ENCODE assay signal across 9 cellular contexts in the genomic region with DNA sequence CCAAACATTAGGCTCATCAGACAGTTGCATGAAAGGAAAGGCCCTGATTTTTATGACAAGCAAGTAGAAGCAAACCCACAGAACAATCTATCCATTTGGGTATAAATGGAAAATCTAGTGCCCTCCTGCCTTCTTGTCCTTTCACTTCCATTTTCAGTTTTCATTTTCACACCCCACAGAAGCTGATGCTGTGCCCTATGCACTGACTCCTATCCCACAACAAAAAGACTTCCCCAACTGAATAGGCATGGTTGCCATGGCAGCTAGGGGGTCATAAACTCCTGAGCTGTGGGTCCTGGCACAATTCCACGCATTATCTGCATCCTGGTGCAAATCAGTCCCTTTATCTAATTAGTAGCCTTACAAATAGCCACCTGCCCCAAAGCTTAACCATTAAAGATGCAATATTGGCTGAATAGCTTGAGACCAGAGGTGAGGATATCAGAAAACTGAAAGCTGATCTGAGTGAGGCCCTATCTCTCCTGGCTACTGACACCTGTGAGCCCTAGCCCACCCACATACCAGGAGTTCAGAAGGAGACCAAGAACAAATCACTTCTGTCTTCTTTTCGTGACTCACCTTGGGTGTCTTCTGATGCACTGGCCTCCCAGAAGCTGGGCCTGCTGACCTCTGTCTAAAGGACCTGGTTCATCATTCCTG. TPM values are rescaled to one million over a fixed set of nuclear protein-coding genes. Genes with fewer than 3 reads are reported as not detected.
DNase-seq lines count a peak whose midpoint lies in the region; ATAC-seq and TF ChIP-seq lines count a peak whose summit lies in the region.
"Had no signal": no experiment of that assay in that cellular context is flagged by ENCODE, and none has a peak within 500 bp of the region (broad histone marks: within the 10 kb centered on the region; RNA-seq: fewer than 3 reads in every experiment).

No MANE protein-coding gene starts in this region.

- DNase-seq in mesendoderm (no peak), gastrocnemius medialis (no peak), DMS79 treated with DMSO at 0.1 percent for 48 hours (lab: John Stamatoyannopoulos, UW) (no peak)
- DNase-seq in CD8-positive, alpha-beta T cell = no peak
- DNase-seq: foreskin fibroblast, T-helper 17 cell had no signal

- H3K79me2 ChIP-seq in mesendoderm (ENCODE audit: control insufficient read depth, insufficient read depth, low read length) = no peaks in the 10 kb centered on the region

- no peak overlapping the region for H3K4ac ChIP-seq in mesendoderm (ENCODE audit: low read depth, low read length)

- H3K4me1 ChIP-seq in mesendoderm (ENCODE audit: control insufficient read depth, low read depth, low read length) (no peaks in the 10 kb centered on the region), gastrocnemius medialis (no peaks in the 10 kb centered on the region)
- H3K4me1 ChIP-seq in CD8-positive, alpha-beta T cell (ENCODE audit: insufficient read depth, low read length) = no peaks in the 10 kb centered on the region

- no peak overlapping the region for H3K27ac Mint-ChIP-seq in CD8-positive, alpha-beta T cell
- H3K27ac Mint-ChIP-seq: T-helper 17 cell had no signal

- H3K4me3 Mint-ChIP-seq in CD8-positive, alpha-beta T cell = no peak overlapping the region
- H3K4me3 Mint-ChIP-seq: T-helper 17 cell had no signal

- peaks cover 6% of the 10 kb centered on the region for H3K27me3 Mint-ChIP-seq in CD8-positive, alpha-beta T cell (ENCODE audit: low read depth)
- H3K27me3 Mint-ChIP-seq: T-helper 17 cell had no signal

- no peaks in the 10 kb centered on the region for H3K27me3 ChIP-seq in mesendoderm (ENCODE audit: insufficient read depth, low read length, poor library complexity)
- no peaks in the 10 kb centered on the region for H3K27me3 ChIP-seq in gastrocnemius medialis
- no peaks in the 10 kb centered on the region for H3K27me3 ChIP-seq in CD8-positive, alpha-beta T cell (ENCODE audit: insufficient read depth, low read length)

- H3K79me1 ChIP-seq in mesendoderm (ENCODE audit: low read length) = no peaks in the 10 kb centered on the region

- H3K18ac ChIP-seq in mesendoderm (ENCODE audit: low read length) = no peak overlapping the region

- H3K9ac ChIP-seq in mesendoderm (ENCODE audit: low read length) = no peak overlapping the region

- ATAC-seq in GM18909 (IDR thresholded peaks at IDR 0.05; ENCODE audit: poor library complexity, unreplicated experiment) (peak; percentile 75), GM21576 (IDR thresholded peaks at IDR 0.05; ENCODE audit: unreplicated experiment) (peak; percentile 64), HG03432 (IDR thresholded peaks at IDR 0.05; ENCODE audit: unreplicated experiment) (peak; percentile 77), gastrocnemius medialis (no peak)
- no peak for ATAC-seq in CD8-positive, alpha-beta T cell
- ATAC-seq: T-helper 17 cell had no signal

- no CpG with 5 or more reads among the region's 2 CpGs for WGBS in mesendoderm (ENCODE audit: extremely low coverage, insufficient coverage, low lambda C conversion rate)

- H3K36me3 Mint-ChIP-seq in CD8-positive, alpha-beta T cell = no peaks in the 10 kb centered on the region

- no peaks in the 10 kb centered on the region for H3K4me1 Mint-ChIP-seq in CD8-positive, alpha-beta T cell (ENCODE audit: low read depth)

- no peak overlapping the region for H3K4me2 ChIP-seq in mesendoderm (ENCODE audit: low read length)

- H3K9me3 Mint-ChIP-seq in CD8-positive, alpha-beta T cell = peaks cover 8% of the 10 kb centered on the region

- POLR2A ChIA-PET in CD8-positive, alpha-beta T cell (lab: Charles Lee) = no interaction called here

- H4K8ac ChIP-seq in mesendoderm (ENCODE audit: low read depth, low read length) = no peak overlapping the region

- CTCF ChIA-PET in CD8-positive, alpha-beta T cell (lab: Charles Lee) = no interaction called here

- no peak for TF ChIP-seq POLR2A in gastrocnemius medialis (IDR thresholded peaks at IDR 0.05)

- H3K27ac ChIP-seq in mesendoderm (ENCODE audit: low read depth, low read length) = no peak overlapping the region
- no peak overlapping the region for H3K27ac ChIP-seq in gastrocnemius medialis
- no peak overlapping the region for H3K27ac ChIP-seq in CD8-positive, alpha-beta T cell (ENCODE audit: low read depth, low read length)

- no peak overlapping the region for H3K23ac ChIP-seq in mesendoderm (ENCODE audit: low read length)

- no peak overlapping the region for H2BK120ac ChIP-seq in mesendoderm (ENCODE audit: low read depth, low read length)

- H3K56ac ChIP-seq in mesendoderm (ENCODE audit: low read length) = peak overlapping the region; percentile 5

- no peak overlapping the region for H2BK15ac ChIP-seq in mesendoderm (replicated peaks; ENCODE audit: low read depth)

- H2AK5ac ChIP-seq in mesendoderm (ENCODE audit: low read length) = no peak overlapping the region

- H3K9me3 ChIP-seq in gastrocnemius medialis = peaks cover 0 to 9% (median 0%) of the 10 kb centered on the region in 3 donors
- H3K9me3 ChIP-seq in CD8-positive, alpha-beta T cell (ENCODE audit: low read length) = no peaks in the 10 kb centered on the region

- no peak for TF ChIP-seq CTCF in gastrocnemius medialis (IDR thresholded peaks at IDR 0.05 in 4 of 5, conservative IDR thresholded peaks at IDR 0.05 in 1 of 5)
- no peak for TF ChIP-seq CTCF in CD8-positive, alpha-beta T cell (IDR thresholded peaks at IDR 0.05)

- H2BK5ac ChIP-seq in mesendoderm (ENCODE audit: low read length) = no peak overlapping the region

- in situ Hi-C loops in gastrocnemius medialis (cut with MboI; ENCODE audit: low sequenced_read_pairs in 4 of 4) = no loop called here

- intact Hi-C loops in gastrocnemius medialis (cut with DNase I; ENCODE audit: low total_unique reads) = no loop called here
- intact Hi-C loops in CD8-positive, alpha-beta T cell (cut with DNase I, micrococcal nuclease) = no loop called here

- H4K5ac ChIP-seq in mesendoderm (ENCODE audit: low read length) = no peak overlapping the region

- H3K4me3 ChIP-seq in mesendoderm (ENCODE audit: low read length) = no peak overlapping the region
- no peak overlapping the region for H3K4me3 ChIP-seq in gastrocnemius medialis
- no peak overlapping the region for H3K4me3 ChIP-seq in CD8-positive, alpha-beta T cell (ENCODE audit: low read depth, low read length)

- H3K36me3 ChIP-seq in mesendoderm (ENCODE audit: control insufficient read depth, insufficient read depth, low read length) (no peaks in the 10 kb centered on the region), gastrocnemius medialis (no peaks in the 10 kb centered on the region)
- no peaks in the 10 kb centered on the region for H3K36me3 ChIP-seq in CD8-positive, alpha-beta T cell (ENCODE audit: insufficient read depth, low read length)

RNA-seq across cellular contexts. Expression of a gene that starts 34.9 kb away (rescaled TPM):
- polyA plus RNA-seq in mesendoderm (2013, experiment 1 of 2) = 11.1 TPM
- polyA plus RNA-seq in mesendoderm (2013, experiment 2 of 2) = 11.3 TPM
- 1 to 10 TPM; 5.9 to 9.0 (median 7.4) TPM for total RNA-seq in gastrocnemius medialis
- under 1 TPM; 0.11 to 0.33 TPM for total RNA-seq in CD8-positive, alpha-beta T cell

Comparison
In these comparisons a context has a peak if more than half of its experiments do, and no peak if none do; other contexts are left out.
1. ATAC-seq: peak in GM18909 (single experiment), GM21576 (single experiment) and HG03432 (single experiment); none in gastrocnemius medialis (0 of 2) and CD8-positive, alpha-beta T cell (single experiment).
2. RNA of a gene that starts 34.9 kb away (total RNA-seq): 5.9 to 9.0 TPM in gastrocnemius medialis; 0.11 to 0.33 TPM in CD8-positive, alpha-beta T cell; every median in the first group is over 4 times any median in the second.